Comparison of ENCODE assay signal across 1 cellular context in the genomic region with DNA sequence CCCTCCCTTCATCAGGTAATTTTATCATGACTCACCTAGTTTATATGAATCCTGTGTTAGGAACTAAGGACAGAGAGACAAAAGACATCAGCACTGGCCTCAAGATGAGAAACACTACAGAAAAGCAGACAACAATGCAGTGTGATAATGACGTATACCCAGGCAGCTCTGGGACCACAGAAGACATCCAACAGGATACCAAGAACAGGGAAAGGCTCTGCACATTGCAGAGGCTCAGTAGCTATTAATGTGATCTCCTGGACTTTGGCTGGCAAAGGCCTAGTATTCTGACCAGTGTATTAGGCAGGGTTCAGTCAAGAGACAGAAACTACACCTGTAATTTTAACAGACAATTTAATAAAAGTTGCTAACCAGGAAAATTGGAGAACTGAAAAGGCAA.
TF ChIP-seq lines count a peak whose summit lies in the region.

No MANE protein-coding gene starts in this region.

TF ChIP-seq in endothelial cell of umbilical vein, 7 proteins besides CTCF, POLR2A, EP300 and RAD21:
- TF ChIP-seq MYC (IDR thresholded peaks at IDR 0.05; ENCODE audit: low read depth, low read length), result no peak
- TF ChIP-seq POLR2AphosphoS5 (IDR thresholded peaks at IDR 0.05; ENCODE audit: insufficient read depth, low read depth, low read length), result no peak
- no peak for TF ChIP-seq JUN (IDR thresholded peaks at IDR 0.05; ENCODE audit: borderline replicate concordance, insufficient read depth, insufficient read length, low read depth)
- TF ChIP-seq FOS (IDR thresholded peaks at IDR 0.05; ENCODE audit: borderline replicate concordance, insufficient read depth, low read length), result no peak
- TF ChIP-seq MAX (IDR thresholded peaks at IDR 0.05; ENCODE audit: insufficient read depth, insufficient read length), result no peak
- TF ChIP-seq EZH2 (IDR thresholded peaks at IDR 0.05; ENCODE audit: borderline replicate concordance, low read depth, low read length, severe bottlenecking), result no peak
- TF ChIP-seq GATA2 (IDR thresholded peaks at IDR 0.05; ENCODE audit: insufficient read depth, insufficient read length, low read depth, low read length), result no peak
